In genomic region chr4:98447648-98448047, GRCh38 we compare ENCODE assay signal across 9 cellular contexts.
DNase-seq lines count a peak whose midpoint lies in the region; ATAC-seq and FAIRE-seq lines count a peak whose summit lies in the region.
"Had no signal": no experiment of that assay in that cellular context is flagged by ENCODE, and none has a peak within 500 bp of the region (broad histone marks: within the 10 kb centered on the region; RNA-seq: fewer than 3 reads in every experiment).

No MANE protein-coding gene starts in this region.

- peaks cover 13% of the 10 kb centered on the region for H3K36me3 Mint-ChIP-seq in activated naive CD8-positive, alpha-beta T cell treated with anti-CD3 and anti-CD28 coated beads, Interleukin-2, amount 50 U/mL, for 24 hours (ENCODE audit: low read depth)
- peaks cover 2 to 12% (median 11%) of the 10 kb centered on the region in 3 donors for H3K36me3 Mint-ChIP-seq in naive thymus-derived CD8-positive, alpha-beta T cell

- ATAC-seq in activated naive CD8-positive, alpha-beta T cell treated with anti-CD3 and anti-CD28 coated beads, Interleukin-2, amount 50 U/mL, for 24 hours: no peak
- no peak for ATAC-seq in naive thymus-derived CD8-positive, alpha-beta T cell
- no peak for ATAC-seq in GM18873 (IDR thresholded peaks at IDR 0.05; ENCODE audit: low FRiP score, unreplicated experiment)

- POLR2A ChIA-PET in naive thymus-derived CD8-positive, alpha-beta T cell (lab: Charles Lee): interaction anchor here (1.7 kb wide), 1 partner anchor 187 kb away, joined by 7 read pairs; the partner anchor contains the start of gene RAP1GDS1

- H3K9me3 Mint-ChIP-seq in activated naive CD8-positive, alpha-beta T cell treated with anti-CD3 and anti-CD28 coated beads, Interleukin-2, amount 50 U/mL, for 24 hours: peaks cover 3% of the 10 kb centered on the region
- peaks cover 0 to 5% (median 0%) of the 10 kb centered on the region in 9 donors for H3K9me3 Mint-ChIP-seq in naive thymus-derived CD8-positive, alpha-beta T cell

- H3K27me3 Mint-ChIP-seq in activated naive CD8-positive, alpha-beta T cell treated with anti-CD3 and anti-CD28 coated beads, Interleukin-2, amount 50 U/mL, for 24 hours: no peaks in the 10 kb centered on the region
- no peaks in the 10 kb centered on the region for H3K27me3 Mint-ChIP-seq in naive thymus-derived CD8-positive, alpha-beta T cell

- peaks cover 40% of the 10 kb centered on the region for H3K4me1 Mint-ChIP-seq in activated naive CD8-positive, alpha-beta T cell treated with anti-CD3 and anti-CD28 coated beads, Interleukin-2, amount 50 U/mL, for 24 hours
- H3K4me1 Mint-ChIP-seq in naive thymus-derived CD8-positive, alpha-beta T cell: peaks cover 27 to 45% (median 44%) of the 10 kb centered on the region in 4 donors

- DNase-seq in GM18507 (ENCODE audit: extremely low spot score, insufficient read length, low read depth): no peak
- peak; percentile 35 for DNase-seq in Jurkat, Clone E6-1 (ENCODE audit: low read depth, low spot score)
- DNase-seq in activated naive CD8-positive, alpha-beta T cell treated with anti-CD3 and anti-CD28 coated beads, Interleukin-2, amount 50 U/mL, for 24 hours: peak; percentile 19
- DNase-seq in naive thymus-derived CD8-positive, alpha-beta T cell: no peak
- no peak for DNase-seq in stimulated activated CD4-positive, alpha-beta T cell treated with anti-CD3 and anti-CD28 coated beads, Interleukin-2, amount 100 ng/mL, for 24 hours
- DNase-seq in stimulated activated CD4-positive, alpha-beta T cell treated with anti-CD3 and anti-CD28 coated beads, Interleukin-4, amount 100 ng/mL, for 4 hours: no peak
- DNase-seq: adrenal gland had no signal

- H3K27ac Mint-ChIP-seq in activated naive CD8-positive, alpha-beta T cell treated with anti-CD3 and anti-CD28 coated beads, Interleukin-2, amount 50 U/mL, for 24 hours: peak overlapping the region; percentile 96
- H3K27ac Mint-ChIP-seq in naive thymus-derived CD8-positive, alpha-beta T cell: peak overlapping the region in 9 of 10 donors; percentile 12 to 90 (median 82)

- peak overlapping the region; percentile 35 for H3K4me3 Mint-ChIP-seq in activated naive CD8-positive, alpha-beta T cell treated with anti-CD3 and anti-CD28 coated beads, Interleukin-2, amount 50 U/mL, for 24 hours
- H3K4me3 Mint-ChIP-seq in naive thymus-derived CD8-positive, alpha-beta T cell: peak overlapping the region; percentile 34 to 81 (median 70)

- no peak overlapping the region for H3K4me3 ChIP-seq in Jurkat, Clone E6-1 (ENCODE audit: low read length)
- H3K4me3 ChIP-seq: adrenal gland, suprapubic skin had no signal

- FAIRE-seq in GM18507 (lab: Jason Lieb, UNC): peak; percentile 78

Comparison
In these comparisons a context has a peak if more than half of its experiments do, and no peak if none do; other contexts are left out.
1. DNase-seq: peak in Jurkat, Clone E6-1 (single experiment) and activated naive CD8-positive, alpha-beta T cell treated with anti-CD3 and anti-CD28 coated beads, Interleukin-2, amount 50 U/mL, for 24 hours (single experiment); none in GM18507 (single experiment), naive thymus-derived CD8-positive, alpha-beta T cell (0 of 10), stimulated activated CD4-positive, alpha-beta T cell treated with anti-CD3 and anti-CD28 coated beads, Interleukin-2, amount 100 ng/mL, for 24 hours (0 of 2) and stimulated activated CD4-positive, alpha-beta T cell treated with anti-CD3 and anti-CD28 coated beads, Interleukin-4, amount 100 ng/mL, for 4 hours (0 of 2).